ENCODE assay signal across 19 cellular contexts in genomic region chr6:150516199-150516598, GRCh38.
DNase-seq lines count a peak whose midpoint lies in the region; TF ChIP-seq lines count a peak whose summit lies in the region.
"Had no signal": no experiment of that assay in that cellular context is flagged by ENCODE, and none has a peak within 500 bp of the region (broad histone marks: within the 10 kb centered on the region; RNA-seq: fewer than 3 reads in every experiment).

No MANE protein-coding gene starts in this region.

- POLR2A ChIA-PET in Caco-2 (lab: Charles Lee) (no interaction called here), A673 (lab: Charles Lee; ENCODE audit: low non-redundant PET) (no interaction called here)

- H3K4me1 Mint-ChIP-seq in Caco-2 (ENCODE audit: low read depth, unreplicated experiment) (peaks cover 52% of the 10 kb centered on the region), mesothelial cell of epicardium (peaks cover 56% of the 10 kb centered on the region)
- H3K4me1 Mint-ChIP-seq: B cell; CD4-positive, CD25-positive, alpha-beta regulatory T cell had no signal

- H3K9me3 Mint-ChIP-seq in Caco-2 (ENCODE audit: unreplicated experiment) (peaks cover 18% of the 10 kb centered on the region), mesothelial cell of epicardium (no peaks in the 10 kb centered on the region)
- H3K9me3 Mint-ChIP-seq: CD4-positive, CD25-positive, alpha-beta regulatory T cell; CD8-positive, alpha-beta T cell; GM23338; H9 had no signal

- TF ChIP-seq CTCF in Caco-2 (IDR thresholded peaks at IDR 0.05; ENCODE audit: insufficient read depth in 1 of 2, low read depth in 1 of 2, low read length in 1 of 2, severe bottlenecking in 1 of 2, unreplicated experiment in 1 of 2) (no peak), VCaP (conservative IDR thresholded peaks at IDR 0.05) (no peak), mesothelial cell of epicardium (IDR thresholded peaks at IDR 0.05; ENCODE audit: unreplicated experiment) (no peak), A673 (conservative IDR thresholded peaks at IDR 0.05; ENCODE audit: low read depth, low read length) (no peak)

- H3K4me3 Mint-ChIP-seq in Caco-2 (ENCODE audit: unreplicated experiment) (no peak overlapping the region), mesothelial cell of epicardium (no peak overlapping the region)
- H3K4me3 Mint-ChIP-seq: B cell; CD4-positive, CD25-positive, alpha-beta regulatory T cell; CD8-positive, alpha-beta T cell; GM23338; H9 had no signal

- H3K27me3 Mint-ChIP-seq in Caco-2 (ENCODE audit: insufficient read depth, unreplicated experiment), result no peaks in the 10 kb centered on the region
- no peaks in the 10 kb centered on the region for H3K27me3 Mint-ChIP-seq in mesothelial cell of epicardium (ENCODE audit: low read depth)

- peaks cover 47% of the 10 kb centered on the region for H3K4me1 ChIP-seq in Caco-2
- H3K4me1 ChIP-seq in A673 (ENCODE audit: insufficient read depth, low read length, poor library complexity, severe bottlenecking), result peaks cover 22% of the 10 kb centered on the region
- H3K4me1 ChIP-seq: BLaER1 had no signal

- H3K36me3 ChIP-seq in Caco-2 (ENCODE audit: control insufficient read depth, insufficient read depth, low read length) (no peaks in the 10 kb centered on the region), A673 (ENCODE audit: insufficient read depth, low read length, poor library complexity, severe bottlenecking) (no peaks in the 10 kb centered on the region)
- H3K36me3 ChIP-seq: BLaER1 had no signal

- CTCF ChIA-PET in Caco-2 (lab: Charles Lee), result no interaction called here
- CTCF ChIA-PET in A673 (lab: Charles Lee), result no interaction called here

- H3K4me3 ChIP-seq in Caco-2 (ENCODE audit: low read depth, low read length), result no peak overlapping the region
- H3K4me3 ChIP-seq in A673 (ENCODE audit: low read depth, low read length, poor library complexity, severe bottlenecking), result no peak overlapping the region
- H3K4me3 ChIP-seq: BLaER1, GM12878, GM23338 had no signal

- H3K9me3 ChIP-seq in Caco-2 (no peaks in the 10 kb centered on the region), A673 (ENCODE audit: low read depth, low read length, poor library complexity, severe bottlenecking) (no peaks in the 10 kb centered on the region)
- H3K9me3 ChIP-seq: BLaER1 had no signal

- no peak for DNase-seq in Caco-2
- DNase-seq in mesothelial cell of epicardium (ENCODE audit: low spot score in 2 of 2, unreplicated experiment in 2 of 2), result no peak
- peak; percentile 14 for DNase-seq in ureter (ENCODE audit: low spot score)
- no peak for DNase-seq in NCI-H510A treated with DMSO at 0.1 percent for 48 hours (lab: John Stamatoyannopoulos, UW)
- DNase-seq in 8988T, result no peak
- no peak for DNase-seq in A673 (ENCODE audit: low spot score)
- DNase-seq: CD4-positive, CD25-positive, alpha-beta regulatory T cell; CD8-positive, alpha-beta T cell; DMS 273 treated with DMSO at 0.1 percent for 48 hours; DMS79; EL; GDM1; H9 had no signal

- H3K36me3 Mint-ChIP-seq in Caco-2 (ENCODE audit: insufficient read depth, unreplicated experiment) (peaks cover 8% of the 10 kb centered on the region), mesothelial cell of epicardium (no peaks in the 10 kb centered on the region)
- H3K36me3 Mint-ChIP-seq: CD4-positive, CD25-positive, alpha-beta regulatory T cell; CD8-positive, alpha-beta T cell had no signal

- intact Hi-C loops in Caco-2 (cut with micrococcal nuclease; ENCODE audit: unreplicated experiment) (no loop called here), A673 (cut with micrococcal nuclease; ENCODE audit: unreplicated experiment) (no loop called here)

- H3K27ac ChIP-seq in VCaP (peak overlapping the region; percentile 74), A673 (ENCODE audit: low read depth, low read length, poor library complexity, severe bottlenecking) (no peak overlapping the region)
- H3K27ac ChIP-seq: BLaER1, C4-2B had no signal

- H3K27ac Mint-ChIP-seq in Caco-2 (ENCODE audit: unreplicated experiment) (peak overlapping the region; percentile 31), mesothelial cell of epicardium (peak overlapping the region; percentile 85)
- H3K27ac Mint-ChIP-seq: CD4-positive, CD25-positive, alpha-beta regulatory T cell; CD8-positive, alpha-beta T cell; GM23338 had no signal

- no peaks in the 10 kb centered on the region for H3K27me3 ChIP-seq in Caco-2 (replicated peaks; ENCODE audit: control insufficient read depth, insufficient read depth, low read length)
- H3K27me3 ChIP-seq in A673 (replicated peaks; ENCODE audit: insufficient read depth, low read depth, low read length, poor library complexity), result no peaks in the 10 kb centered on the region
- H3K27me3 ChIP-seq: BLaER1 had no signal

- BruUV-seq in Caco-2 (replicated peaks; lab: Mats Ljungman, UMichigan) (no TSS peak), A673 (replicated peaks; lab: Mats Ljungman, UMichigan) (no TSS peak)
